In genomic region chr6:30507849-30508843, GRCh38 we compare ENCODE assay signal across 9 cellular contexts. TPM values are rescaled to one million over a fixed set of nuclear protein-coding genes. Genes with fewer than 3 reads are reported as not detected.
DNase-seq lines count a peak whose midpoint lies in the region; ATAC-seq and TF ChIP-seq lines count a peak whose summit lies in the region.
"Had no signal": no experiment of that assay in that cellular context is flagged by ENCODE, and none has a peak within 500 bp of the region (broad histone marks: within the 10 kb centered on the region; RNA-seq: fewer than 3 reads in every experiment).

No MANE protein-coding gene starts in this region.

- POLR2A ChIA-PET in OCI-LY7 (lab: Charles Lee) = interaction anchor here (0.6 to 1.4 kb wide), 4 partner anchors 8 to 25 kb away, joined by 3 to 4 read pairs (median 4); no protein-coding TSS in a partner anchor

- H3K36me3 Mint-ChIP-seq in CD4-positive, CD25-positive, alpha-beta regulatory T cell = no peaks in the 10 kb centered on the region
- H3K36me3 Mint-ChIP-seq in mesothelial cell of epicardium = no peaks in the 10 kb centered on the region

- ATAC-seq in CD4-positive, CD25-positive, alpha-beta regulatory T cell (ENCODE audit: low read depth in 2 of 2) = no peak
- ATAC-seq in GM19324 (IDR thresholded peaks at IDR 0.05; ENCODE audit: low FRiP score, unreplicated experiment) (peak; percentile 26), HG02642 (IDR thresholded peaks at IDR 0.05; ENCODE audit: poor library complexity, unreplicated experiment) (no peak)

- no peaks in the 10 kb centered on the region for H3K27me3 ChIP-seq in CD4-positive, CD25-positive, alpha-beta regulatory T cell (ENCODE audit: control insufficient read depth, insufficient read depth, low read length)
- H3K27me3 ChIP-seq: adrenal gland had no signal

- no peaks in the 10 kb centered on the region for H3K36me3 ChIP-seq in CD4-positive, CD25-positive, alpha-beta regulatory T cell (ENCODE audit: control insufficient read depth, insufficient read depth, low read length)
- H3K36me3 ChIP-seq in OCI-LY7 (ENCODE audit: insufficient read depth, low read length) = no peaks in the 10 kb centered on the region
- H3K36me3 ChIP-seq: adrenal gland had no signal

- H3K9me3 Mint-ChIP-seq in CD4-positive, CD25-positive, alpha-beta regulatory T cell = peaks cover 0 to 5% (median 0%) of the 10 kb centered on the region in 7 donors
- H3K9me3 Mint-ChIP-seq in mesothelial cell of epicardium = no peaks in the 10 kb centered on the region

- BruUV-seq in OCI-LY7 (replicated peaks; lab: Mats Ljungman, UMichigan) = no TSS peak

- peak overlapping the region; percentile 76 to 93 (median 84) for H3K4me3 Mint-ChIP-seq in CD4-positive, CD25-positive, alpha-beta regulatory T cell
- no peak overlapping the region for H3K4me3 Mint-ChIP-seq in mesothelial cell of epicardium

- CTCF ChIA-PET in OCI-LY7 (lab: Charles Lee; ENCODE audit: unreplicated experiment) = no interaction called here

- H3K27ac ChIP-seq in CD4-positive, CD25-positive, alpha-beta regulatory T cell (ENCODE audit: insufficient read depth, low read length, poor library complexity, severe bottlenecking) = peak overlapping the region; percentile 77
- H3K27ac ChIP-seq in OCI-LY7 (ENCODE audit: low read depth, low read length, poor library complexity, severe bottlenecking) = peak overlapping the region; percentile 70

- no peak for DNase-seq in CD4-positive, CD25-positive, alpha-beta regulatory T cell
- peak; percentile 65 for DNase-seq in OCI-LY7 (ENCODE audit: low spot score)
- peak; percentile 16 for DNase-seq in islet precursor cell
- no peak for DNase-seq in NCI-H1048 (lab: John Stamatoyannopoulos, UW)
- no peak for DNase-seq in stimulated activated CD4-positive, alpha-beta T cell treated with anti-CD3 and anti-CD28 coated beads, Interleukin-4, amount 100 ng/mL, for 24 hours
- DNase-seq in mesothelial cell of epicardium (ENCODE audit: low spot score in 2 of 2, unreplicated experiment in 2 of 2) = no peak

- intact Hi-C loops in OCI-LY7 (cut with micrococcal nuclease; ENCODE audit: unreplicated experiment) = loop anchor here (2.0 kb wide), 1 partner anchor 19 kb away; the partner anchor contains the start of gene HLA-E

- TF ChIP-seq CTCF in OCI-LY7 (conservative IDR thresholded peaks at IDR 0.05; ENCODE audit: low read length) (no peak), mesothelial cell of epicardium (IDR thresholded peaks at IDR 0.05; ENCODE audit: unreplicated experiment) (no peak)

- peaks cover 6% of the 10 kb centered on the region for H3K27me3 Mint-ChIP-seq in CD4-positive, CD25-positive, alpha-beta regulatory T cell
- peaks cover 12% of the 10 kb centered on the region for H3K27me3 Mint-ChIP-seq in mesothelial cell of epicardium (ENCODE audit: low read depth)

- H3K9me2 ChIP-seq in OCI-LY7 (ENCODE audit: insufficient read depth, low read length) = no peaks in the 10 kb centered on the region

- H3K9me3 ChIP-seq in CD4-positive, CD25-positive, alpha-beta regulatory T cell (ENCODE audit: control insufficient read depth in 2 of 2, low read length in 2 of 2) = no peaks in the 10 kb centered on the region
- H3K9me3 ChIP-seq in OCI-LY7 (ENCODE audit: low read length) = no peaks in the 10 kb centered on the region
- H3K9me3 ChIP-seq: adrenal gland had no signal

- H3K27ac Mint-ChIP-seq in CD4-positive, CD25-positive, alpha-beta regulatory T cell = peak overlapping the region; percentile 52 to 81 (median 57)
- H3K27ac Mint-ChIP-seq in mesothelial cell of epicardium = no peak overlapping the region

- H3K4me1 Mint-ChIP-seq in CD4-positive, CD25-positive, alpha-beta regulatory T cell = peaks cover 29 to 67% (median 45%) of the 10 kb centered on the region in 4 donors
- no peaks in the 10 kb centered on the region for H3K4me1 Mint-ChIP-seq in mesothelial cell of epicardium

- H3K79me2 ChIP-seq in OCI-LY7 (ENCODE audit: insufficient read depth, low read depth, low read length) = no peaks in the 10 kb centered on the region

- peak overlapping the region; percentile 18; the same call in 1 of the 2 replicates for H2AFZ ChIP-seq in OCI-LY7 (ENCODE audit: low read length)

- peaks cover 57% of the 10 kb centered on the region for H3K4me1 ChIP-seq in CD4-positive, CD25-positive, alpha-beta regulatory T cell (ENCODE audit: control insufficient read depth, insufficient read depth, low read length, poor library complexity, severe bottlenecking)
- peaks cover 30% of the 10 kb centered on the region for H3K4me1 ChIP-seq in OCI-LY7 (ENCODE audit: insufficient read depth, low read length, poor library complexity, severe bottlenecking)
- H3K4me1 ChIP-seq: adrenal gland had no signal

- H4K20me1 ChIP-seq in OCI-LY7 (ENCODE audit: insufficient read depth, low read length) = no peaks in the 10 kb centered on the region

- peak overlapping the region; percentile 88 for H3K4me3 ChIP-seq in CD4-positive, CD25-positive, alpha-beta regulatory T cell (ENCODE audit: low read depth, low read length)
- peak overlapping the region; percentile 52 for H3K4me3 ChIP-seq in OCI-LY7 (ENCODE audit: low read depth, low read length, poor library complexity, severe bottlenecking)
- H3K4me3 ChIP-seq: adrenal gland had no signal

- H3K4me2 ChIP-seq in OCI-LY7 (ENCODE audit: low read length) = peak overlapping the region; percentile 84

RNA-seq across cellular contexts. Expression of gene HLA-E, which starts 18.8 kb away (rescaled TPM):
- total RNA-seq in CD4-positive, CD25-positive, alpha-beta regulatory T cell = 1,662 TPM
- polyA plus RNA-seq in CD4-positive, CD25-positive, alpha-beta regulatory T cell = 1,000 to 10,000 TPM; 2,373 to 2,677 (median 2,539) TPM
- 131 and 156 TPM in 2 replicates for total RNA-seq in OCI-LY7 (2014; rRNA removed; shearing (Covaris generic))
- total RNA-seq in OCI-LY7 (2022) = 123 and 151 TPM in 2 replicates
- 59.5 to 61.9 TPM (median 61.7 TPM) in 3 replicates for total RNA-seq in mesothelial cell of epicardium

RNA-seq across cellular contexts. Expression of gene GNL1, which starts 48.1 kb away (rescaled TPM):
- total RNA-seq in CD4-positive, CD25-positive, alpha-beta regulatory T cell = 189 TPM
- polyA plus RNA-seq in CD4-positive, CD25-positive, alpha-beta regulatory T cell = 10 to 100 TPM; 36.6 to 41.7 (median 37.6) TPM
- 51.2 and 66.4 TPM in 2 replicates for total RNA-seq in OCI-LY7 (2014; rRNA removed; shearing (Covaris generic))
- total RNA-seq in OCI-LY7 (2022) (114 and 116 TPM in 2 replicates), mesothelial cell of epicardium (88.2 to 93.1 TPM (median 91.9 TPM) in 3 replicates)

RNA-seq across cellular contexts. Expression of gene PRR3, which starts 48.9 kb away (rescaled TPM):
- total RNA-seq in CD4-positive, CD25-positive, alpha-beta regulatory T cell = 12.0 TPM
- polyA plus RNA-seq in CD4-positive, CD25-positive, alpha-beta regulatory T cell = 10 to 100 TPM in 1 of 4 donors, 1 to 10 TPM in 3; 4.9 to 10.1 (median 7.7) TPM
- 16.7 and 25.2 TPM in 2 replicates for total RNA-seq in OCI-LY7 (2014; rRNA removed; shearing (Covaris generic))
- 34.9 and 36.3 TPM in 2 replicates for total RNA-seq in OCI-LY7 (2022)
- total RNA-seq in mesothelial cell of epicardium = 23.7 to 25.5 TPM (median 23.9 TPM) in 3 replicates

Comparison
In these comparisons a context has a peak if more than half of its experiments do, and no peak if none do; other contexts are left out.
1. DNase-seq: peak in OCI-LY7 (single experiment) and islet precursor cell (single experiment); none in CD4-positive, CD25-positive, alpha-beta regulatory T cell (0 of 3), NCI-H1048 (single experiment), stimulated activated CD4-positive, alpha-beta T cell treated with anti-CD3 and anti-CD28 coated beads, Interleukin-4, amount 100 ng/mL, for 24 hours (single experiment) and mesothelial cell of epicardium (0 of 2).
2. RNA of gene HLA-E, which starts 18.8 kb away (total RNA-seq): 1,662 TPM in CD4-positive, CD25-positive, alpha-beta regulatory T cell (single experiment); 123 to 156 TPM in OCI-LY7 and 59.5 to 61.9 TPM in mesothelial cell of epicardium; every median in the first group is over 10 times any median in the second.